9 cellular contexts compared by ENCODE assay signal in genomic region chr1:7808253-7808844, GRCh38. TPM values are rescaled to one million over a fixed set of nuclear protein-coding genes. Genes with fewer than 3 reads are reported as not detected.
DNase-seq lines count a peak whose midpoint lies in the region; ATAC-seq and TF ChIP-seq lines count a peak whose summit lies in the region.
"Had no signal": no experiment of that assay in that cellular context is flagged by ENCODE, and none has a peak within 500 bp of the region (broad histone marks: within the 10 kb centered on the region; RNA-seq: fewer than 3 reads in every experiment).

No MANE protein-coding gene starts in this region.

- DNase-seq in Daoy (ENCODE audit: low read depth) (peak; percentile 27), Kasumi-1 (lab: John Stamatoyannopoulos, UW) (peak; percentile 57 to 70), kidney tubule cell (ENCODE audit: low spot score) (peak; percentile 39), COLO668 (lab: John Stamatoyannopoulos, UW; ENCODE audit: unreplicated experiment) (no peak), MG63 (no peak), NCI-H187 treated with DMSO at 0.1 percent for 48 hours (lab: John Stamatoyannopoulos, UW) (no peak)

- H3K27me3 ChIP-seq in MG63, result no peaks in the 10 kb centered on the region
- H3K27me3 ChIP-seq: SJCRH30 had no signal

- peaks cover 3% of the 10 kb centered on the region; the same call in 1 of the 2 replicates for H3K9me3 ChIP-seq in MG63

- ATAC-seq in GM21619 (IDR thresholded peaks at IDR 0.05; ENCODE audit: unreplicated experiment), result no peak

- H3K36me3 ChIP-seq in MG63, result peaks cover 11% of the 10 kb centered on the region
- H3K36me3 ChIP-seq: SJCRH30 had no signal

- TF ChIP-seq CTCF in WI38 (IDR thresholded peaks at IDR 0.05; ENCODE audit: low read depth, low read length), result peak; percentile 17; the same call in 1 of the 2 replicates

- H3K4me3 ChIP-seq in WI38 (ENCODE audit: low read depth, low read length) (no peak overlapping the region), MG63 (no peak overlapping the region)
- H3K4me3 ChIP-seq: SJCRH30 had no signal

RNA-seq across cellular contexts. Expression of gene PER3, which starts 24.3 kb away (rescaled TPM):
- 1.4 and 2.1 TPM in 2 replicates for total RNA-seq in Daoy (2014; rRNA removed; shearing (Covaris generic))
- total RNA-seq in MG63 (2014; rRNA removed; shearing (Covaris generic); ENCODE audit: low replicate concordance), result 0.67 and 1.2 TPM in 2 replicates

RNA-seq across cellular contexts. Expression of gene VAMP3, which starts 37.3 kb away (rescaled TPM):
- 68.0 and 77.3 TPM in 2 replicates for total RNA-seq in Daoy (2014; rRNA removed; shearing (Covaris generic))
- 87.1 and 124 TPM in 2 replicates for total RNA-seq in MG63 (2014; rRNA removed; shearing (Covaris generic); ENCODE audit: low replicate concordance)

RNA-seq across cellular contexts. Expression of gene UTS2, which starts 44.5 kb away (rescaled TPM):
- not detected in 2 replicates for total RNA-seq in Daoy (2014; rRNA removed; shearing (Covaris generic))
- not detected in 2 replicates for total RNA-seq in MG63 (2014; rRNA removed; shearing (Covaris generic); ENCODE audit: low replicate concordance)
- total RNA-seq: SJCRH30 had no signal

Comparison
In these comparisons a context has a peak if more than half of its experiments do, and no peak if none do; other contexts are left out.
1. DNase-seq: peak in Daoy (single experiment), Kasumi-1 (2 of 2) and kidney tubule cell (single experiment); none in COLO668 (single experiment), MG63 (single experiment) and NCI-H187 treated with DMSO at 0.1 percent for 48 hours (single experiment).